20 cellular contexts compared by ENCODE assay signal in the genomic region with DNA sequence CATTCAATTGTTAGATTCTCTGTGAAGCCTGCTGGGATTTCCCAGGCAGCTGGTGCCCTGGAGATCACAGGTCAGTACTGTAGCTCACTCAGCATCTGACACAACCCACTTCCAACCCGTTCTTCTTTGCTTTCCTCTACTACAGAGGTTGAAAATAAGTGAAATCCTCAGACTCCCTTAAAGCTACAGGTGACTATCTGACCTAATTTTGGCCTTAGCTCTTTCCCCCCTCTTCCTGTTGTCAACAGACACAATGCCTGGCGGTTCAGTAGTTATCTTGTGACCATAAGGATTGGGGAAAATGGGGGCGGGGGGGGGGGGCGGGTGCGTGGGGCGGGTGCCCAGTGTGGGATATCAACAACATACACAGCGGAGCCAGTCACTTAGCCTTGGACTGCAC. TPM values are rescaled to one million over a fixed set of nuclear protein-coding genes. Genes with fewer than 3 reads are reported as not detected.
A peak's percentile ranks its signal among the peaks of the same experiment; 100 is the strongest.
DNase-seq lines count a peak whose midpoint lies in the region; ATAC-seq and TF ChIP-seq lines count a peak whose summit lies in the region.
"Had no signal": no experiment of that assay in that cellular context is flagged by ENCODE, and none has a peak within 500 bp of the region (broad histone marks: within the 10 kb centered on the region; RNA-seq: fewer than 3 reads in every experiment).

No MANE protein-coding gene starts in this region.

- TF ChIP-seq CTCF in nephron (IDR thresholded peaks at IDR 0.05; ENCODE audit: unreplicated experiment in 3 of 3) = no peak

- no peaks in the 10 kb centered on the region for H3K27me3 Mint-ChIP-seq in CD8-positive, alpha-beta memory T cell
- no peaks in the 10 kb centered on the region for H3K27me3 Mint-ChIP-seq in effector memory CD8-positive, alpha-beta T cell
- H3K27me3 Mint-ChIP-seq in nephron (ENCODE audit: low read depth) = no peaks in the 10 kb centered on the region

- POLR2A ChIA-PET in CD8-positive, alpha-beta memory T cell (lab: Charles Lee) = no interaction called here

- no peaks in the 10 kb centered on the region for H3K36me3 ChIP-seq in CD8-positive, alpha-beta memory T cell (ENCODE audit: insufficient read depth, low read length)

- peaks cover 4 to 22% (median 7%) of the 10 kb centered on the region in 3 donors for H3K36me3 Mint-ChIP-seq in CD8-positive, alpha-beta memory T cell
- no peaks in the 10 kb centered on the region for H3K36me3 Mint-ChIP-seq in effector memory CD8-positive, alpha-beta T cell (ENCODE audit: insufficient read depth)
- H3K36me3 Mint-ChIP-seq in nephron (ENCODE audit: low read depth) = peaks cover 4% of the 10 kb centered on the region

- H3K27ac ChIP-seq in CD8-positive, alpha-beta memory T cell (ENCODE audit: low read depth, low read length) = peak overlapping the region; percentile 28
- H3K27ac ChIP-seq in caudate nucleus (ENCODE audit: low read depth, low read length) = no peak overlapping the region
- H3K27ac ChIP-seq: SK-N-MC, skin epidermis had no signal

- peak overlapping the region; percentile 47 to 92 (median 76) for H3K27ac Mint-ChIP-seq in CD8-positive, alpha-beta memory T cell
- peak overlapping the region; percentile 79 to 80 for H3K27ac Mint-ChIP-seq in effector memory CD8-positive, alpha-beta T cell
- H3K27ac Mint-ChIP-seq in nephron = peak overlapping the region; percentile 9 to 64 (median 40)

- H3K4me3 ChIP-seq in CD8-positive, alpha-beta memory T cell (ENCODE audit: low read length) = no peak overlapping the region
- H3K4me3 ChIP-seq: mucosa of descending colon, SK-N-MC, skin epidermis had no signal

- no peaks in the 10 kb centered on the region for H3K9me3 ChIP-seq in CD8-positive, alpha-beta memory T cell (ENCODE audit: low read length)
- H3K9me3 ChIP-seq: mucosa of descending colon had no signal

- peak; percentile 69 for ATAC-seq in effector memory CD8-positive, alpha-beta T cell (replicated peaks)
- ATAC-seq: left colon, mucosa of descending colon had no signal

- DNase-seq in CD8-positive, alpha-beta memory T cell = no peak
- DNase-seq in NCI-H146 (lab: John Stamatoyannopoulos, UW) = peak; percentile 43
- DNase-seq in effector memory CD8-positive, alpha-beta T cell = no peak
- DNase-seq in DMS153 treated with DMSO at 0.1 percent for 48 hours (lab: John Stamatoyannopoulos, UW; ENCODE audit: unreplicated experiment) = no peak
- DNase-seq in C1 segment of cervical spinal cord (lab: John Stamatoyannopoulos, UW) = no peak
- DNase-seq in caudate nucleus (lab: John Stamatoyannopoulos, UW) = no peak
- DNase-seq in NCI-H2107 (lab: John Stamatoyannopoulos, UW) = no peak
- DNase-seq: activated CD4-positive, alpha-beta T cell treated with anti-CD3 and anti-CD28 coated beads, Interleukin-2, amount 50 U/mL, for 1 hour; activated T-cell treated with anti-CD3 and anti-CD28 coated beads, Interleukin-2, amount 50 U/mL, for 48 hours; H9; hypothalamus; left colon; mucosa of descending colon; MV-4-11; posterior cingulate gyrus; stimulated activated CD4-positive, alpha-beta T cell treated with anti-CD3 and anti-CD28 coated beads, Interleukin-4, amount 100 ng/mL, for 4 hours; stimulated activated CD8-positive, alpha-beta memory T cell treated with anti-CD3 and anti-CD28 coated beads, Interleukin-4, amount 100 ng/mL, for 48 hours had no signal

- CTCF ChIA-PET in CD8-positive, alpha-beta memory T cell (lab: Charles Lee) = no interaction called here

- H3K4me1 ChIP-seq in CD8-positive, alpha-beta memory T cell (ENCODE audit: insufficient read depth, low read length) = peaks cover 57% of the 10 kb centered on the region

- H3K4me1 Mint-ChIP-seq in CD8-positive, alpha-beta memory T cell = peaks cover 70 to 90% (median 84%) of the 10 kb centered on the region in 3 donors
- H3K4me1 Mint-ChIP-seq in effector memory CD8-positive, alpha-beta T cell (ENCODE audit: low read depth in 2 of 2) = peaks cover 37 to 72% of the 10 kb centered on the region in 2 donors
- H3K4me1 Mint-ChIP-seq in nephron = peaks cover 61% of the 10 kb centered on the region

- H3K27me3 ChIP-seq in CD8-positive, alpha-beta memory T cell (ENCODE audit: insufficient read depth, low read length, poor library complexity, severe bottlenecking) = no peaks in the 10 kb centered on the region

- no peaks in the 10 kb centered on the region for H3K9me3 Mint-ChIP-seq in CD8-positive, alpha-beta memory T cell
- no peaks in the 10 kb centered on the region for H3K9me3 Mint-ChIP-seq in effector memory CD8-positive, alpha-beta T cell
- no peaks in the 10 kb centered on the region for H3K9me3 Mint-ChIP-seq in nephron
- H3K9me3 Mint-ChIP-seq: H9 had no signal

- H3K4me3 Mint-ChIP-seq in CD8-positive, alpha-beta memory T cell = peak overlapping the region in 5 of 7 donors; percentile 13 to 47 (median 24)
- H3K4me3 Mint-ChIP-seq in effector memory CD8-positive, alpha-beta T cell = peak overlapping the region; percentile 55 to 57
- H3K4me3 Mint-ChIP-seq in nephron = no peak overlapping the region
- H3K4me3 Mint-ChIP-seq: H9 had no signal

RNA-seq across cellular contexts. Expression of a gene that starts 37.9 kb away (rescaled TPM):
- 100 to 1,000 TPM; 143 to 147 TPM for total RNA-seq in CD8-positive, alpha-beta memory T cell
- polyA plus RNA-seq in CD8-positive, alpha-beta memory T cell = 101 TPM

Comparison
In these comparisons a context has a peak if more than half of its experiments do, and no peak if none do; other contexts are left out.
1. H3K4me3 Mint-ChIP-seq: peak in CD8-positive, alpha-beta memory T cell (5 of 7) and effector memory CD8-positive, alpha-beta T cell (2 of 2); none in nephron (0 of 3).
2. Peak in every context shown above with its lines, with median percentiles within 50 percentile points of each other: H3K27ac Mint-ChIP-seq.